1 cellular context compared by ENCODE assay signal in the genomic region with DNA sequence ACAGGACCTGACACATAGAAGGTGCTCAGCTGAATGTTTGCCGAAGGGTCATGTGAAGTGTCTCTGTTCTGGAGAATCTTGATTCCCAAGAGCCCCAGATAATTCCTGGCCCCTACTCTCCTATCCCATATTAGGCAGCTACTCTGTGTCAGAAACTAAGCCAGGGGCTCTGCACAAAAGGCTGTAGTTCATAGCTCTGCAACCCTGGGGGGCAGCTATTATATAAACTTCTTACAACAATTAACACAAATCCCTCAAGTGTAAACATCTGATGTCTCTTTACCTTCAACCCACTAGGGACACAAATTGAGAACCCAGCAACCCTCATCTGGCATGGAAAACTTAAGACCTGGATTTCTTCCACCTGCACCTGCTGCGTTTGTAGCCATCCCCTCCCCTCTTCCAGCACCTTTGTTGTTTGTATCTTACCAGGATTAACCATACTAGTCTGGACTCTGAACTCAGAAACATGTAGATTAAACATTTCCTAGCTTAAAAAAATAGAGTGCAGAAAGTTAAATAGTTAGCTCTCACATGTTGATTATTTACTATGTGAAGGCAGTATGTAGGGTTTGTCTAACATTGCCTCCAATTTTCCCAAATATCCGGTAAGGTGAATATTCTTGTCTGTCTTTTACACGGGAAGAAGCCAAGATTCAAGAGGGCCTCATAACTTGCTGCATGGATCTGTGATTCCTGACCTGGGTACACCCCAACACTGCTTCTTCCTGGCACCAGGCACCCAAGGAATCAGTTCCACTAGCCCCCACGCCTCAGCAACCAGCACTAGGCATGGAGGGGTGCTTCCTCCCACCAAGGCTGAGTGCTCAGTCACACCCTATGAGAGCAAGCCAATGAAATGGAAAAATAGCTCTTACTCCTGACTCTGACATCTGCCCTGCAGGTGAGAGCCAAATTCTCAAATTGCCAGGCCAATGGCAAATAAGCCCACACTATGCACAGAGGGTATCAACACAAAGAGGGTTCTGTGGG.
A peak's percentile ranks its signal among the peaks of the same experiment; 100 is the strongest.
TF ChIP-seq lines count a peak whose summit lies in the region.

No MANE protein-coding gene starts in this region.

TF ChIP-seq in HepG2, 621 proteins besides CTCF, POLR2A, EP300 and RAD21 (continued from another document and continues in another):
- TF ChIP-seq, protein P1, sequence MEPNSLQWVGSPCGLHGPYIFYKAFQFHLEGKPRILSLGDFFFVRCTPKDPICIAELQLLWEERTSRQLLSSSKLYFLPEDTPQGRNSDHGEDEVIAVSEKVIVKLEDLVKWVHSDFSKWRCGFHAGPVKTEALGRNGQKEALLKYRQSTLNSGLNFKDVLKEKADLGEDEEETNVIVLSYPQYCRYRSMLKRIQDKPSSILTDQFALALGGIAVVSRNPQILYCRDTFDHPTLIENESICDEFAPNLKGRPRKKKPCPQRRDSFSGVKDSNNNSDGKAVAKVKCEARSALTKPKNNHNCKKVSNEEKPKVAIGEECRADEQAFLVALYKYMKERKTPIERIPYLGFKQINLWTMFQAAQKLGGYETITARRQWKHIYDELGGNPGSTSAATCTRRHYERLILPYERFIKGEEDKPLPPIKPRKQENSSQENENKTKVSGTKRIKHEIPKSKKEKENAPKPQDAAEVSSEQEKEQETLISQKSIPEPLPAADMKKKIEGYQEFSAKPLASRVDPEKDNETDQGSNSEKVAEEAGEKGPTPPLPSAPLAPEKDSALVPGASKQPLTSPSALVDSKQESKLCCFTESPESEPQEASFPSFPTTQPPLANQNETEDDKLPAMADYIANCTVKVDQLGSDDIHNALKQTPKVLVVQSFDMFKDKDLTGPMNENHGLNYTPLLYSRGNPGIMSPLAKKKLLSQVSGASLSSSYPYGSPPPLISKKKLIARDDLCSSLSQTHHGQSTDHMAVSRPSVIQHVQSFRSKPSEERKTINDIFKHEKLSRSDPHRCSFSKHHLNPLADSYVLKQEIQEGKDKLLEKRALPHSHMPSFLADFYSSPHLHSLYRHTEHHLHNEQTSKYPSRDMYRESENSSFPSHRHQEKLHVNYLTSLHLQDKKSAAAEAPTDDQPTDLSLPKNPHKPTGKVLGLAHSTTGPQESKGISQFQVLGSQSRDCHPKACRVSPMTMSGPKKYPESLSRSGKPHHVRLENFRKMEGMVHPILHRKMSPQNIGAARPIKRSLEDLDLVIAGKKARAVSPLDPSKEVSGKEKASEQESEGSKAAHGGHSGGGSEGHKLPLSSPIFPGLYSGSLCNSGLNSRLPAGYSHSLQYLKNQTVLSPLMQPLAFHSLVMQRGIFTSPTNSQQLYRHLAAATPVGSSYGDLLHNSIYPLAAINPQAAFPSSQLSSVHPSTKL (CRISPR knock-in tag; IDR thresholded peaks at IDR 0.05): peak; percentile 67
- TF ChIP-seq ZNF572 (CRISPR knock-in tag; IDR thresholded peaks at IDR 0.05): no peak
- TF ChIP-seq FOXA3 (CRISPR knock-in tag; IDR thresholded peaks at IDR 0.05): 0 out of 2 replicates have a peak, but pooled peaks have one; percentile 23
- TF ChIP-seq CCDC6 (CRISPR knock-in tag; IDR thresholded peaks at IDR 0.05): 0 out of 2 replicates have a peak, but pooled peaks have one; percentile 43
- no peak for TF ChIP-seq ZNF337 (CRISPR knock-in tag; IDR thresholded peaks at IDR 0.05; ENCODE audit: borderline replicate concordance, low read depth)
- TF ChIP-seq, protein P2, sequence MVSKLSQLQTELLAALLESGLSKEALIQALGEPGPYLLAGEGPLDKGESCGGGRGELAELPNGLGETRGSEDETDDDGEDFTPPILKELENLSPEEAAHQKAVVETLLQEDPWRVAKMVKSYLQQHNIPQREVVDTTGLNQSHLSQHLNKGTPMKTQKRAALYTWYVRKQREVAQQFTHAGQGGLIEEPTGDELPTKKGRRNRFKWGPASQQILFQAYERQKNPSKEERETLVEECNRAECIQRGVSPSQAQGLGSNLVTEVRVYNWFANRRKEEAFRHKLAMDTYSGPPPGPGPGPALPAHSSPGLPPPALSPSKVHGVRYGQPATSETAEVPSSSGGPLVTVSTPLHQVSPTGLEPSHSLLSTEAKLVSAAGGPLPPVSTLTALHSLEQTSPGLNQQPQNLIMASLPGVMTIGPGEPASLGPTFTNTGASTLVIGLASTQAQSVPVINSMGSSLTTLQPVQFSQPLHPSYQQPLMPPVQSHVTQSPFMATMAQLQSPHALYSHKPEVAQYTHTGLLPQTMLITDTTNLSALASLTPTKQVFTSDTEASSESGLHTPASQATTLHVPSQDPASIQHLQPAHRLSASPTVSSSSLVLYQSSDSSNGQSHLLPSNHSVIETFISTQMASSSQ (IDR thresholded peaks at IDR 0.05; ENCODE audit: low read depth): peak; percentile 62
- TF ChIP-seq, protein P2 (CRISPR knock-in tag; IDR thresholded peaks at IDR 0.05; ENCODE audit: borderline replicate concordance): peak; percentile 33; the same call in 1 of the 2 replicates
- no peak for TF ChIP-seq SP1 (IDR thresholded peaks at IDR 0.05)
- no peak for TF ChIP-seq SP1 (CRISPR knock-in tag; IDR thresholded peaks at IDR 0.05)
- TF ChIP-seq, protein P3, sequence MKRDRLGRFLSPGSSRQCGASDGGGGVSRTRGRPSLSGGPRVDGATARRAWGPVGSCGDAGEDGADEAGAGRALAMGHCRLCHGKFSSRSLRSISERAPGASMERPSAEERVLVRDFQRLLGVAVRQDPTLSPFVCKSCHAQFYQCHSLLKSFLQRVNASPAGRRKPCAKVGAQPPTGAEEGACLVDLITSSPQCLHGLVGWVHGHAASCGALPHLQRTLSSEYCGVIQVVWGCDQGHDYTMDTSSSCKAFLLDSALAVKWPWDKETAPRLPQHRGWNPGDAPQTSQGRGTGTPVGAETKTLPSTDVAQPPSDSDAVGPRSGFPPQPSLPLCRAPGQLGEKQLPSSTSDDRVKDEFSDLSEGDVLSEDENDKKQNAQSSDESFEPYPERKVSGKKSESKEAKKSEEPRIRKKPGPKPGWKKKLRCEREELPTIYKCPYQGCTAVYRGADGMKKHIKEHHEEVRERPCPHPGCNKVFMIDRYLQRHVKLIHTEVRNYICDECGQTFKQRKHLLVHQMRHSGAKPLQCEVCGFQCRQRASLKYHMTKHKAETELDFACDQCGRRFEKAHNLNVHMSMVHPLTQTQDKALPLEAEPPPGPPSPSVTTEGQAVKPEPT (CRISPR knock-in tag; IDR thresholded peaks at IDR 0.05; ENCODE audit: low read depth): no peak
- no peak for TF ChIP-seq KLF11 (CRISPR knock-in tag; IDR thresholded peaks at IDR 0.05)
- TF ChIP-seq ZKSCAN5 (CRISPR knock-in tag; IDR thresholded peaks at IDR 0.05): no peak
- no peak for TF ChIP-seq ZNF468 (CRISPR knock-in tag; IDR thresholded peaks at IDR 0.05)
- no peak for TF ChIP-seq PAX8 (CRISPR knock-in tag; IDR thresholded peaks at IDR 0.05; ENCODE audit: borderline replicate concordance)
- no peak for TF ChIP-seq KLF13 (CRISPR knock-in tag; IDR thresholded peaks at IDR 0.05)
- no peak for TF ChIP-seq RELA (CRISPR knock-in tag; IDR thresholded peaks at IDR 0.05)
- no peak for TF ChIP-seq ZNF558 (CRISPR knock-in tag; IDR thresholded peaks at IDR 0.05; ENCODE audit: borderline replicate concordance)
- TF ChIP-seq ZNF709 (CRISPR knock-in tag; IDR thresholded peaks at IDR 0.05): no peak
- TF ChIP-seq, protein P4, sequence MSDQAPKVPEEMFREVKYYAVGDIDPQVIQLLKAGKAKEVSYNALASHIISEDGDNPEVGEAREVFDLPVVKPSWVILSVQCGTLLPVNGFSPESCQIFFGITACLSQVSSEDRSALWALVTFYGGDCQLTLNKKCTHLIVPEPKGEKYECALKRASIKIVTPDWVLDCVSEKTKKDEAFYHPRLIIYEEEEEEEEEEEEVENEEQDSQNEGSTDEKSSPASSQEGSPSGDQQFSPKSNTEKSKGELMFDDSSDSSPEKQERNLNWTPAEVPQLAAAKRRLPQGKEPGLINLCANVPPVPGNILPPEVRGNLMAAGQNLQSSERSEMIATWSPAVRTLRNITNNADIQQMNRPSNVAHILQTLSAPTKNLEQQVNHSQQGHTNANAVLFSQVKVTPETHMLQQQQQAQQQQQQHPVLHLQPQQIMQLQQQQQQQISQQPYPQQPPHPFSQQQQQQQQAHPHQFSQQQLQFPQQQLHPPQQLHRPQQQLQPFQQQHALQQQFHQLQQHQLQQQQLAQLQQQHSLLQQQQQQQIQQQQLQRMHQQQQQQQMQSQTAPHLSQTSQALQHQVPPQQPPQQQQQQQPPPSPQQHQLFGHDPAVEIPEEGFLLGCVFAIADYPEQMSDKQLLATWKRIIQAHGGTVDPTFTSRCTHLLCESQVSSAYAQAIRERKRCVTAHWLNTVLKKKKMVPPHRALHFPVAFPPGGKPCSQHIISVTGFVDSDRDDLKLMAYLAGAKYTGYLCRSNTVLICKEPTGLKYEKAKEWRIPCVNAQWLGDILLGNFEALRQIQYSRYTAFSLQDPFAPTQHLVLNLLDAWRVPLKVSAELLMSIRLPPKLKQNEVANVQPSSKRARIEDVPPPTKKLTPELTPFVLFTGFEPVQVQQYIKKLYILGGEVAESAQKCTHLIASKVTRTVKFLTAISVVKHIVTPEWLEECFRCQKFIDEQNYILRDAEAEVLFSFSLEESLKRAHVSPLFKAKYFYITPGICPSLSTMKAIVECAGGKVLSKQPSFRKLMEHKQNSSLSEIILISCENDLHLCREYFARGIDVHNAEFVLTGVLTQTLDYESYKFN (CRISPR knock-in tag; conservative IDR thresholded peaks at IDR 0.05): peak; percentile 86
- no peak for TF ChIP-seq ZNF570 (CRISPR knock-in tag; IDR thresholded peaks at IDR 0.05; ENCODE audit: borderline replicate concordance)
- TF ChIP-seq GPN1 (CRISPR knock-in tag; IDR thresholded peaks at IDR 0.05; ENCODE audit: borderline replicate concordance): no peak
- TF ChIP-seq, protein P5, sequence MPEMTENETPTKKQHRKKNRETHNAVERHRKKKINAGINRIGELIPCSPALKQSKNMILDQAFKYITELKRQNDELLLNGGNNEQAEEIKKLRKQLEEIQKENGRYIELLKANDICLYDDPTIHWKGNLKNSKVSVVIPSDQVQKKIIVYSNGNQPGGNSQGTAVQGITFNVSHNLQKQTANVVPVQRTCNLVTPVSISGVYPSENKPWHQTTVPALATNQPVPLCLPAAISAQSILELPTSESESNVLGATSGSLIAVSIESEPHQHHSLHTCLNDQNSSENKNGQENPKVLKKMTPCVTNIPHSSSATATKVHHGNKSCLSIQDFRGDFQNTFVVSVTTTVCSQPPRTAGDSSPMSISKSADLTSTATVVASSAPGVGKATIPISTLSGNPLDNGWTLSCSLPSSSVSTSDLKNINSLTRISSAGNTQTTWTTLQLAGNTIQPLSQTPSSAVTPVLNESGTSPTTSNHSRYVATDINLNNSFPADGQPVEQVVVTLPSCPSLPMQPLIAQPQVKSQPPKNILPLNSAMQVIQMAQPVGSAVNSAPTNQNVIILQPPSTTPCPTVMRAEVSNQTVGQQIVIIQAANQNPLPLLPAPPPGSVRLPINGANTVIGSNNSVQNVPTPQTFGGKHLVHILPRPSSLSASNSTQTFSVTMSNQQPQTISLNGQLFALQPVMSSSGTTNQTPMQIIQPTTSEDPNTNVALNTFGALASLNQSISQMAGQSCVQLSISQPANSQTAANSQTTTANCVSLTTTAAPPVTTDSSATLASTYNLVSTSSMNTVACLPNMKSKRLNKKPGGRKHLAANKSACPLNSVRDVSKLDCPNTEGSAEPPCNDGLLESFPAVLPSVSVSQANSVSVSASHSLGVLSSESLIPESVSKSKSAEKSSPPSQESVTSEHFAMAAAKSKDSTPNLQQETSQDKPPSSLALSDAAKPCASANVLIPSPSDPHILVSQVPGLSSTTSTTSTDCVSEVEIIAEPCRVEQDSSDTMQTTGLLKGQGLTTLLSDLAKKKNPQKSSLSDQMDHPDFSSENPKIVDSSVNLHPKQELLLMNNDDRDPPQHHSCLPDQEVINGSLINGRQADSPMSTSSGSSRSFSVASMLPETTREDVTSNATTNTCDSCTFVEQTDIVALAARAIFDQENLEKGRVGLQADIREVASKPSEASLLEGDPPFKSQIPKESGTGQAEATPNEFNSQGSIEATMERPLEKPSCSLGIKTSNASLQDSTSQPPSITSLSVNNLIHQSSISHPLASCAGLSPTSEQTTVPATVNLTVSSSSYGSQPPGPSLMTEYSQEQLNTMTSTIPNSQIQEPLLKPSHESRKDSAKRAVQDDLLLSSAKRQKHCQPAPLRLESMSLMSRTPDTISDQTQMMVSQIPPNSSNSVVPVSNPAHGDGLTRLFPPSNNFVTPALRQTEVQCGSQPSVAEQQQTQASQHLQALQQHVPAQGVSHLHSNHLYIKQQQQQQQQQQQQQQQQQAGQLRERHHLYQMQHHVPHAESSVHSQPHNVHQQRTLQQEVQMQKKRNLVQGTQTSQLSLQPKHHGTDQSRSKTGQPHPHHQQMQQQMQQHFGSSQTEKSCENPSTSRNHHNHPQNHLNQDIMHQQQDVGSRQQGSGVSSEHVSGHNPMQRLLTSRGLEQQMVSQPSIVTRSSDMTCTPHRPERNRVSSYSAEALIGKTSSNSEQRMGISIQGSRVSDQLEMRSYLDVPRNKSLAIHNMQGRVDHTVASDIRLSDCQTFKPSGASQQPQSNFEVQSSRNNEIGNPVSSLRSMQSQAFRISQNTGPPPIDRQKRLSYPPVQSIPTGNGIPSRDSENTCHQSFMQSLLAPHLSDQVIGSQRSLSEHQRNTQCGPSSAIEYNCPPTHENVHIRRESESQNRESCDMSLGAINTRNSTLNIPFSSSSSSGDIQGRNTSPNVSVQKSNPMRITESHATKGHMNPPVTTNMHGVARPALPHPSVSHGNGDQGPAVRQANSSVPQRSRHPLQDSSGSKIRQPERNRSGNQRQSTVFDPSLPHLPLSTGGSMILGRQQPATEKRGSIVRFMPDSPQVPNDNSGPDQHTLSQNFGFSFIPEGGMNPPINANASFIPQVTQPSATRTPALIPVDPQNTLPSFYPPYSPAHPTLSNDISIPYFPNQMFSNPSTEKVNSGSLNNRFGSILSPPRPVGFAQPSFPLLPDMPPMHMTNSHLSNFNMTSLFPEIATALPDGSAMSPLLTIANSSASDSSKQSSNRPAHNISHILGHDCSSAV (CRISPR knock-in tag; IDR thresholded peaks at IDR 0.05; ENCODE audit: borderline replicate concordance): no peak
- peak; percentile 48; the same call in 1 of the 2 replicates for TF ChIP-seq TBX2 (CRISPR knock-in tag; IDR thresholded peaks at IDR 0.05; ENCODE audit: borderline replicate concordance)
- TF ChIP-seq ZBTB21 (CRISPR knock-in tag; IDR thresholded peaks at IDR 0.05): no peak
- TF ChIP-seq, protein P6, sequence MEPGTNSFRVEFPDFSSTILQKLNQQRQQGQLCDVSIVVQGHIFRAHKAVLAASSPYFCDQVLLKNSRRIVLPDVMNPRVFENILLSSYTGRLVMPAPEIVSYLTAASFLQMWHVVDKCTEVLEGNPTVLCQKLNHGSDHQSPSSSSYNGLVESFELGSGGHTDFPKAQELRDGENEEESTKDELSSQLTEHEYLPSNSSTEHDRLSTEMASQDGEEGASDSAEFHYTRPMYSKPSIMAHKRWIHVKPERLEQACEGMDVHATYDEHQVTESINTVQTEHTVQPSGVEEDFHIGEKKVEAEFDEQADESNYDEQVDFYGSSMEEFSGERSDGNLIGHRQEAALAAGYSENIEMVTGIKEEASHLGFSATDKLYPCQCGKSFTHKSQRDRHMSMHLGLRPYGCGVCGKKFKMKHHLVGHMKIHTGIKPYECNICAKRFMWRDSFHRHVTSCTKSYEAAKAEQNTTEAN (CRISPR knock-in tag; conservative IDR thresholded peaks at IDR 0.05): no peak
- TF ChIP-seq RFX3 (CRISPR knock-in tag; IDR thresholded peaks at IDR 0.05): no peak
- TF ChIP-seq ZNF350 (CRISPR knock-in tag; IDR thresholded peaks at IDR 0.05; ENCODE audit: borderline replicate concordance, low read depth): peak; percentile 22; the same call in 1 of the 2 replicates
